ENCODE assay signal across 1 cellular context in genomic region chr17:32819035-32819434, GRCh38.
TF ChIP-seq lines count a peak whose summit lies in the region.

No MANE protein-coding gene starts in this region.

TF ChIP-seq in SK-N-SH, 30 proteins besides CTCF, POLR2A, EP300 and RAD21 (continued from another document):
- TF ChIP-seq REST (IDR thresholded peaks at IDR 0.05; ENCODE audit: low read depth, low read length): no peak
- TF ChIP-seq POLR2AphosphoS5 (IDR thresholded peaks at IDR 0.05; ENCODE audit: low read depth, low read length): 0 out of 2 replicates have a peak, but pooled peaks have one; percentile 36
- no peak for TF ChIP-seq TAF1 (IDR thresholded peaks at IDR 0.05; ENCODE audit: borderline replicate concordance, low read depth, low read length)
- peak; percentile 71 for TF ChIP-seq TCF12 (IDR thresholded peaks at IDR 0.05)
- TF ChIP-seq PBX3 (IDR thresholded peaks at IDR 0.05): peak; percentile 51
- TF ChIP-seq CHD2 (IDR thresholded peaks at IDR 0.05; ENCODE audit: low read length, partially characterized antibody): no peak
